8 cellular contexts compared by ENCODE assay signal in genomic region chr17:8057691-8058114, GRCh38. TPM values are rescaled to one million over a fixed set of nuclear protein-coding genes. Genes with fewer than 3 reads are reported as not detected.
A peak's percentile ranks its signal among the peaks of the same experiment; 100 is the strongest.
DNase-seq lines count a peak whose midpoint lies in the region; ATAC-seq, FAIRE-seq and TF ChIP-seq lines count a peak whose summit lies in the region.

No MANE protein-coding gene starts in this region.

- H3K36me3 Mint-ChIP-seq in CD4-positive, alpha-beta T cell (ENCODE audit: low read depth) = no peaks in the 10 kb centered on the region
- no peaks in the 10 kb centered on the region for H3K36me3 Mint-ChIP-seq in stimulated activated naive B cell treated with anti-CD40 and anti-IgM and Interleukin-4, amounts not matched to agents 10 μg/mL and 1 μg/mL and 100 μg/mL, for 72 hours

- H3K27ac ChIP-seq in CD4-positive, alpha-beta T cell (ENCODE audit: low read depth, low read length) = no peak overlapping the region
- H3K27ac ChIP-seq in HCT116 (ENCODE audit: low read depth, low read length) = no peak overlapping the region
- no peak overlapping the region for H3K27ac ChIP-seq in WERI-Rb-1
- peak overlapping the region; percentile 92 for H3K27ac ChIP-seq in HepG2 (ENCODE audit: extremely low read length, insufficient read depth, low read length)

- TF ChIP-seq EP300 in HepG2 (IDR thresholded peaks at IDR 0.05; ENCODE audit: low read depth in 2 of 2, low read length in 2 of 2) (no peak), HepG2 (CRISPR knock-in tag; IDR thresholded peaks at IDR 0.05; ENCODE audit: borderline replicate concordance) (no peak)

- peak in 7 of 10 experiments; percentile 19 to 38 (median 31) for DNase-seq in CD4-positive, alpha-beta T cell
- DNase-seq in HCT116 (ENCODE audit: low read depth, low spot score) (peak; percentile 83), NCI-H226 (peak; percentile 65), WERI-Rb-1 (peak; percentile 73), ecto neural progenitor cell (ENCODE audit: low spot score) (peak; percentile 74), HepG2 (ENCODE audit: low spot score) (peak; percentile 75)
- peak; percentile 53 for DNase-seq in stimulated activated naive B cell treated with anti-CD40 and anti-IgM and Interleukin-4, amounts not matched to agents 10 μg/mL and 1 μg/mL and 100 μg/mL, for 72 hours

- no peak overlapping the region for H3K4me3 ChIP-seq in HCT116 (replicated peaks in 1 of 2; ENCODE audit: low read depth in 1 of 2, low read length in 2 of 2)
- peak overlapping the region; percentile 33 for H3K4me3 ChIP-seq in WERI-Rb-1 (ENCODE audit: low read depth, low read length)
- H3K4me3 ChIP-seq in HepG2 (replicated peaks in 1 of 3; ENCODE audit: insufficient read depth in 1 of 3, low read depth in 2 of 3, low read length in 3 of 3) = peak overlapping the region; percentile 38 to 64 (median 51); a peak in 5 of 6 replicates

- POLR2A ChIA-PET in CD4-positive, alpha-beta T cell (lab: Charles Lee) = no interaction called here
- POLR2A ChIA-PET in HCT116 (lab: Charles Lee) = interaction anchor here (0.6 kb wide), 1 partner anchor 202 kb away, joined by 3 read pairs; no protein-coding TSS in a partner anchor
- POLR2A ChIA-PET in HepG2 (lab: Yijun Ruan, JAX) = interaction anchor here (1.7 to 2.2 kb wide), 3 partner anchors 125 to 221 kb away, joined by 6 to 8 read pairs (median 6); partner anchors contain the start of genes CNTROB, RNF227 and TRAPPC1

- no peaks in the 10 kb centered on the region for H3K9me3 ChIP-seq in CD4-positive, alpha-beta T cell (ENCODE audit: control insufficient read depth, low read length)
- H3K9me3 ChIP-seq in HCT116 (ENCODE audit: control insufficient read depth in 1 of 2, insufficient read depth in 1 of 2, low read depth in 1 of 2, low read length in 2 of 2) = no peaks in the 10 kb centered on the region
- no peaks in the 10 kb centered on the region for H3K9me3 ChIP-seq in WERI-Rb-1 (ENCODE audit: severe bottlenecking)
- H3K9me3 ChIP-seq in HepG2 (ENCODE audit: low read length) = no peaks in the 10 kb centered on the region

- H3K9ac ChIP-seq in HCT116 (ENCODE audit: low read length) (peak overlapping the region; percentile 38), HepG2 (ENCODE audit: insufficient read depth, low read depth, low read length) (peak overlapping the region; percentile 78)

- RAD21 ChIA-PET in HCT116 (lab: Charles Lee; ENCODE audit: low non-redundant PET in 1 of 2, low total read pairs in 2 of 2, uncharacterized antibody in 2 of 2, unreplicated experiment in 2 of 2) = interaction anchor here (0.6 to 1.4 kb wide), 3 partner anchors 8 to 145 kb away, joined by 3 to 5 read pairs (median 3); no protein-coding TSS in a partner anchor

- intact Hi-C loops in CD4-positive, alpha-beta T cell (cut with DNase I, micrococcal nuclease) = loop anchor here (1.0 to 10.0 kb wide), 10 partner anchors 41 to 730 kb away; no protein-coding TSS in a partner anchor
- intact Hi-C loops in HCT116 (cut with micrococcal nuclease) (loop anchor here (1.0 to 5.0 kb wide), 4 partner anchors 144 to 425 kb away; partner anchors contain the start of gene SHBG), HepG2 (cut with micrococcal nuclease; ENCODE audit: unreplicated experiment) (loop anchor here (2.0 kb wide), 2 partner anchors 41 to 145 kb away; no protein-coding TSS in a partner anchor)

- peak overlapping the region; percentile 49 for H3K4me2 ChIP-seq in HCT116 (ENCODE audit: low read length)
- peak overlapping the region; percentile 81 for H3K4me2 ChIP-seq in HepG2 (ENCODE audit: low read depth, low read length)

- H3K4me1 ChIP-seq in HCT116 (ENCODE audit: control insufficient read depth in 1 of 2, insufficient read depth in 2 of 2, low read length in 2 of 2) = peaks cover 0 to 20% of the 10 kb centered on the region in 2 experiments; a peak in 3 of 4 replicates
- H3K4me1 ChIP-seq in HepG2 (ENCODE audit: insufficient read depth, low read length) = peaks cover 56% of the 10 kb centered on the region

- in situ Hi-C loops in HepG2 (cut with HindIII; ENCODE audit: extremely low pct_ligation_motif_present, low pct_unique_long_range_greater_than_20kb) = no loop called here

- TF ChIP-seq RAD21 in HCT116 (IDR thresholded peaks at IDR 0.05; ENCODE audit: low read depth) (peak; percentile 93), HepG2 (CRISPR knock-in tag; IDR thresholded peaks at IDR 0.05) (peak; percentile 61; the same call in 1 of the 2 replicates)

- H3K27ac Mint-ChIP-seq in CD4-positive, alpha-beta T cell = no peak overlapping the region
- H3K27ac Mint-ChIP-seq in stimulated activated naive B cell treated with anti-CD40 and anti-IgM and Interleukin-4, amounts not matched to agents 10 μg/mL and 1 μg/mL and 100 μg/mL, for 72 hours = no peak overlapping the region

- no peaks in the 10 kb centered on the region for H3K36me3 ChIP-seq in HCT116 (ENCODE audit: control insufficient read depth in 1 of 2, insufficient read depth in 2 of 2, low read length in 2 of 2)
- H3K36me3 ChIP-seq in WERI-Rb-1 = no peaks in the 10 kb centered on the region
- no peaks in the 10 kb centered on the region for H3K36me3 ChIP-seq in HepG2 (replicated peaks in 1 of 2; ENCODE audit: control insufficient read depth in 1 of 2, insufficient read depth in 2 of 2, low read length in 2 of 2)

- H3K9me2 ChIP-seq in HCT116 (ENCODE audit: insufficient read depth) = no peaks in the 10 kb centered on the region

- peaks cover 38% of the 10 kb centered on the region for H3K27me3 ChIP-seq in CD4-positive, alpha-beta T cell (ENCODE audit: control insufficient read depth, insufficient read depth, low read length)
- H3K27me3 ChIP-seq in HCT116 (ENCODE audit: insufficient read depth, low read length) = no peaks in the 10 kb centered on the region
- H3K27me3 ChIP-seq in WERI-Rb-1 (ENCODE audit: insufficient read depth, low read depth, severe bottlenecking) = no peaks in the 10 kb centered on the region
- H3K27me3 ChIP-seq in HepG2 (ENCODE audit: control insufficient read depth in 1 of 2, insufficient read depth in 2 of 2, low read length in 2 of 2) = peaks cover 3 to 32% of the 10 kb centered on the region in 2 experiments; a peak in 4 of 5 replicates

- TF ChIP-seq POLR2A in HCT116 (IDR thresholded peaks at IDR 0.05; ENCODE audit: borderline replicate concordance, extremely low read depth, insufficient read depth, insufficient read length) = no peak
- peak in 1 of 2 experiments; percentile 52; a peak in 2 of 4 replicates for TF ChIP-seq POLR2A in HepG2 (IDR thresholded peaks at IDR 0.05; ENCODE audit: insufficient read depth in 1 of 2, low read depth in 2 of 2, low read length in 2 of 2)

- no TSS peak for BruUV-seq in HCT116 (replicated peaks; lab: Mats Ljungman, UMichigan)
- no TSS peak for BruUV-seq in HepG2 (replicated peaks; lab: Mats Ljungman, UMichigan)

- H3K27me3 Mint-ChIP-seq in CD4-positive, alpha-beta T cell = peaks cover 58% of the 10 kb centered on the region
- H3K27me3 Mint-ChIP-seq in stimulated activated naive B cell treated with anti-CD40 and anti-IgM and Interleukin-4, amounts not matched to agents 10 μg/mL and 1 μg/mL and 100 μg/mL, for 72 hours = peaks cover 17 to 24% of the 10 kb centered on the region in 2 donors

- H3K9me3 Mint-ChIP-seq in CD4-positive, alpha-beta T cell = no peaks in the 10 kb centered on the region
- H3K9me3 Mint-ChIP-seq in stimulated activated naive B cell treated with anti-CD40 and anti-IgM and Interleukin-4, amounts not matched to agents 10 μg/mL and 1 μg/mL and 100 μg/mL, for 72 hours = no peaks in the 10 kb centered on the region

- no peaks in the 10 kb centered on the region for H3K4me1 Mint-ChIP-seq in CD4-positive, alpha-beta T cell (ENCODE audit: low read depth)
- H3K4me1 Mint-ChIP-seq in stimulated activated naive B cell treated with anti-CD40 and anti-IgM and Interleukin-4, amounts not matched to agents 10 μg/mL and 1 μg/mL and 100 μg/mL, for 72 hours = peaks cover 15 to 31% of the 10 kb centered on the region in 2 donors

- peak; percentile 96 for ATAC-seq in CD4-positive, alpha-beta T cell (ENCODE audit: poor library complexity)
- ATAC-seq in HCT116 (peak; percentile 94), HepG2 (peak; percentile 46), GM18858 (IDR thresholded peaks at IDR 0.05; ENCODE audit: unreplicated experiment) (no peak)
- peak; percentile 65 to 72 for ATAC-seq in stimulated activated naive B cell treated with anti-CD40 and anti-IgM and Interleukin-4, amounts not matched to agents 10 μg/mL and 1 μg/mL and 100 μg/mL, for 72 hours (replicated peaks)

- TF ChIP-seq CTCF in CD4-positive, alpha-beta T cell (IDR thresholded peaks at IDR 0.05) = peak; percentile 71
- TF ChIP-seq CTCF in HCT116 (IDR thresholded peaks at IDR 0.05 in 2 of 3, conservative IDR thresholded peaks at IDR 0.05 in 1 of 3; ENCODE audit: borderline replicate concordance in 1 of 3, insufficient read depth in 1 of 3, low read depth in 2 of 3, low read length in 2 of 3) (peak; percentile 65 to 89 (median 77)), WERI-Rb-1 (IDR thresholded peaks at IDR 0.05; ENCODE audit: low read depth, low read length) (peak; percentile 79), HepG2 (CRISPR knock-in tag; IDR thresholded peaks at IDR 0.05) (peak; percentile 82)

- H3K79me2 ChIP-seq in HCT116 (ENCODE audit: insufficient read depth, low read length) (no peaks in the 10 kb centered on the region), HepG2 (ENCODE audit: insufficient read depth, low read length) (no peaks in the 10 kb centered on the region)

- peak overlapping the region; percentile 79 for H2AFZ ChIP-seq in HCT116 (ENCODE audit: low read depth, low read length, poor library complexity, severe bottlenecking)
- no peak overlapping the region for H2AFZ ChIP-seq in HepG2 (ENCODE audit: low read length)

- no peaks in the 10 kb centered on the region for H4K20me1 ChIP-seq in HCT116 (ENCODE audit: insufficient read depth)
- peaks cover 35% of the 10 kb centered on the region for H4K20me1 ChIP-seq in HepG2 (ENCODE audit: insufficient read depth, low read length)

- no peak overlapping the region for H3K4me3 Mint-ChIP-seq in CD4-positive, alpha-beta T cell
- H3K4me3 Mint-ChIP-seq in stimulated activated naive B cell treated with anti-CD40 and anti-IgM and Interleukin-4, amounts not matched to agents 10 μg/mL and 1 μg/mL and 100 μg/mL, for 72 hours = no peak overlapping the region

- CTCF ChIA-PET in CD4-positive, alpha-beta T cell (lab: Charles Lee) = interaction anchor here (0.7 to 2.5 kb wide), 13 partner anchors 16 to 314 kb away, joined by 3 to 19 read pairs (median 5); partner anchors contain the start of genes CNTROB, RNF227 and TRAPPC1
- CTCF ChIA-PET in HCT116 (lab: Charles Lee) (interaction anchor here (0.6 to 5.7 kb wide), 25 partner anchors 11 to 1012 kb away, joined by 3 to 35 read pairs (median 4); partner anchors contain the start of genes ALOXE3, NAA38, TP53 and WRAP53), HepG2 (lab: Yijun Ruan, JAX; ENCODE audit: low intra/inter-chr PET ratio, low total read pairs) (interaction anchor here (1.1 to 2.9 kb wide), 5 partner anchors 41 to 195 kb away, joined by 4 to 15 read pairs (median 8); no protein-coding TSS in a partner anchor)

- FAIRE-seq in HepG2 (lab: Jason Lieb, UNC) = peak; percentile 85

- 15% methylated on average over 12 of the region's 14 CpGs for WGBS in HepG2 (ENCODE audit: low lambda C conversion rate)

RNA-seq across cellular contexts. Expression of gene ALOX15B, which starts 18.8 kb away (rescaled TPM):
- not detected for total RNA-seq in CD4-positive, alpha-beta T cell
- total RNA-seq in HCT116 (2021; ENCODE audit: unreplicated experiment) (0.30 TPM), HepG2 (2016; rRNA removed; fragmentation: Illumina TruSeq; extraction: Trizol) (not detected in 2 replicates)
- polyA plus RNA-seq in HCT116 (2012) = 0.01 and 0.07 TPM in 2 replicates
- not detected in 2 replicates for total RNA-seq in HepG2 (2016; cell fraction: cytosol; rRNA removed; fragmentation: Illumina TruSeq; extraction: Trizol; ENCODE audit: low read depth)
- total RNA-seq in HepG2 (2016; cell fraction: insoluble cytoplasmic fraction; rRNA removed; fragmentation: Illumina TruSeq; extraction: Trizol) = not detected in 2 replicates
- total RNA-seq in HepG2 (2016; cell fraction: membrane; rRNA removed; fragmentation: Illumina TruSeq; extraction: Trizol) = not detected in 2 replicates
- not detected in 2 replicates for total RNA-seq in HepG2 (2016; cell fraction: nucleus; rRNA removed; fragmentation: Illumina TruSeq; extraction: Trizol)
- not detected in 2 replicates for polyA plus RNA-seq in HepG2 (2011; rRNA removed)
- polyA plus RNA-seq in HepG2 (2011; cell fraction: cytosol; rRNA removed) = not detected in 2 replicates
- polyA plus RNA-seq in HepG2 (2011; cell fraction: nucleus; rRNA removed) = not detected in 2 replicates
- not detected in 2 replicates for polyA plus RNA-seq in HepG2 (2012)
- polyA plus RNA-seq in HepG2 (2016; cell fraction: cytosol; fragmentation: Illumina TruSeq; extraction: Trizol; ENCODE audit: low read depth) = not detected in 2 replicates
- polyA plus RNA-seq in HepG2 (2016; cell fraction: insoluble cytoplasmic fraction; fragmentation: Illumina TruSeq; extraction: Trizol; ENCODE audit: low read depth) = not detected in 2 replicates
- not detected in 2 replicates for polyA plus RNA-seq in HepG2 (2016; cell fraction: membrane; fragmentation: Illumina TruSeq; extraction: Trizol; ENCODE audit: low read depth)
- not detected in 2 replicates for polyA plus RNA-seq in HepG2 (2016; cell fraction: nucleus; fragmentation: Illumina TruSeq; extraction: Trizol; ENCODE audit: insufficient read depth, low read depth)
- polyA minus RNA-seq in HepG2 (2011; rRNA and poly(A)+ RNA removed; ENCODE audit: low replicate concordance) = 0.05 TPM in 1 of 2 replicates, not detected in the other
- not detected in 2 replicates for polyA minus RNA-seq in HepG2 (2011; cell fraction: cytosol; rRNA and poly(A)+ RNA removed)
- not detected in 2 replicates for polyA minus RNA-seq in HepG2 (2011; cell fraction: nucleus; rRNA and poly(A)+ RNA removed)

RNA-seq across cellular contexts. Expression of gene ALOX12B, which starts 29.8 kb away (rescaled TPM):
- under 1 TPM in 1 of 2 experiments, not detected in 1; 0.41 TPM for total RNA-seq in CD4-positive, alpha-beta T cell
- total RNA-seq in HCT116 (2021; ENCODE audit: unreplicated experiment) = 3.8 TPM
- polyA plus RNA-seq in HCT116 (2012) = 3.8 and 4.7 TPM in 2 replicates
- not detected in 2 replicates for total RNA-seq in HepG2 (2016; rRNA removed; fragmentation: Illumina TruSeq; extraction: Trizol)
- total RNA-seq in HepG2 (2016; cell fraction: cytosol; rRNA removed; fragmentation: Illumina TruSeq; extraction: Trizol; ENCODE audit: low read depth) = not detected in 2 replicates
- not detected in 2 replicates for total RNA-seq in HepG2 (2016; cell fraction: insoluble cytoplasmic fraction; rRNA removed; fragmentation: Illumina TruSeq; extraction: Trizol)
- 0.31 TPM in 1 of 2 replicates, not detected in the other for total RNA-seq in HepG2 (2016; cell fraction: membrane; rRNA removed; fragmentation: Illumina TruSeq; extraction: Trizol)
- total RNA-seq in HepG2 (2016; cell fraction: nucleus; rRNA removed; fragmentation: Illumina TruSeq; extraction: Trizol) = not detected in 2 replicates
- 0.13 TPM in 1 of 2 replicates, not detected in the other for polyA plus RNA-seq in HepG2 (2011; rRNA removed)
- polyA plus RNA-seq in HepG2 (2011; cell fraction: cytosol; rRNA removed) = 0.12 TPM in 1 of 2 replicates, not detected in the other
- not detected in 2 replicates for polyA plus RNA-seq in HepG2 (2011; cell fraction: nucleus; rRNA removed)
- polyA plus RNA-seq in HepG2 (2012) = 0.21 TPM in 1 of 2 replicates, not detected in the other
- polyA plus RNA-seq in HepG2 (2016; cell fraction: cytosol; fragmentation: Illumina TruSeq; extraction: Trizol; ENCODE audit: low read depth) = 0.15 and 0.32 TPM in 2 replicates
- 0.26 TPM in 1 of 2 replicates, not detected in the other for polyA plus RNA-seq in HepG2 (2016; cell fraction: insoluble cytoplasmic fraction; fragmentation: Illumina TruSeq; extraction: Trizol; ENCODE audit: low read depth)
- polyA plus RNA-seq in HepG2 (2016; cell fraction: membrane; fragmentation: Illumina TruSeq; extraction: Trizol; ENCODE audit: low read depth) = 0.18 and 0.27 TPM in 2 replicates
- not detected in 2 replicates for polyA plus RNA-seq in HepG2 (2016; cell fraction: nucleus; fragmentation: Illumina TruSeq; extraction: Trizol; ENCODE audit: insufficient read depth, low read depth)
- 1.8 TPM in 1 of 2 replicates, not detected in the other for polyA minus RNA-seq in HepG2 (2011; rRNA and poly(A)+ RNA removed; ENCODE audit: low replicate concordance)
- polyA minus RNA-seq in HepG2 (2011; cell fraction: cytosol; rRNA and poly(A)+ RNA removed) = not detected in 2 replicates
- polyA minus RNA-seq in HepG2 (2011; cell fraction: nucleus; rRNA and poly(A)+ RNA removed) = not detected in 2 replicates

RNA-seq across cellular contexts. Expression of gene GUCY2D, which starts 55.3 kb away (rescaled TPM):
- total RNA-seq in CD4-positive, alpha-beta T cell = under 1 TPM in 1 of 2 experiments, not detected in 1; 0.06 TPM
- total RNA-seq in HCT116 (2021; ENCODE audit: unreplicated experiment) = 1.4 TPM
- polyA plus RNA-seq in HCT116 (2012) = 1.1 and 2.9 TPM in 2 replicates
- total RNA-seq in HepG2 (2016; rRNA removed; fragmentation: Illumina TruSeq; extraction: Trizol) = not detected in 2 replicates
- total RNA-seq in HepG2 (2016; cell fraction: cytosol; rRNA removed; fragmentation: Illumina TruSeq; extraction: Trizol; ENCODE audit: low read depth) = not detected in 2 replicates
- total RNA-seq in HepG2 (2016; cell fraction: insoluble cytoplasmic fraction; rRNA removed; fragmentation: Illumina TruSeq; extraction: Trizol) = not detected in 2 replicates
- total RNA-seq in HepG2 (2016; cell fraction: membrane; rRNA removed; fragmentation: Illumina TruSeq; extraction: Trizol) = not detected in 2 replicates
- total RNA-seq in HepG2 (2016; cell fraction: nucleus; rRNA removed; fragmentation: Illumina TruSeq; extraction: Trizol) = not detected in 2 replicates
- polyA plus RNA-seq in HepG2 (2011; rRNA removed) = not detected in 2 replicates
- polyA plus RNA-seq in HepG2 (2011; cell fraction: cytosol; rRNA removed) = not detected in 2 replicates
- not detected in 2 replicates for polyA plus RNA-seq in HepG2 (2011; cell fraction: nucleus; rRNA removed)
- polyA plus RNA-seq in HepG2 (2012) = not detected in 2 replicates
- not detected in 2 replicates for polyA plus RNA-seq in HepG2 (2016; cell fraction: cytosol; fragmentation: Illumina TruSeq; extraction: Trizol; ENCODE audit: low read depth)
- polyA plus RNA-seq in HepG2 (2016; cell fraction: insoluble cytoplasmic fraction; fragmentation: Illumina TruSeq; extraction: Trizol; ENCODE audit: low read depth) = not detected in 2 replicates
- not detected in 2 replicates for polyA plus RNA-seq in HepG2 (2016; cell fraction: membrane; fragmentation: Illumina TruSeq; extraction: Trizol; ENCODE audit: low read depth)
- not detected in 2 replicates for polyA plus RNA-seq in HepG2 (2016; cell fraction: nucleus; fragmentation: Illumina TruSeq; extraction: Trizol; ENCODE audit: insufficient read depth, low read depth)
- polyA minus RNA-seq in HepG2 (2011; rRNA and poly(A)+ RNA removed; ENCODE audit: low replicate concordance) = 0.05 TPM in 1 of 2 replicates, not detected in the other
- not detected in 2 replicates for polyA minus RNA-seq in HepG2 (2011; cell fraction: cytosol; rRNA and poly(A)+ RNA removed)
- not detected in 2 replicates for polyA minus RNA-seq in HepG2 (2011; cell fraction: nucleus; rRNA and poly(A)+ RNA removed)

Comparison
In these comparisons a context has a peak if more than half of its experiments do, and no peak if none do; other contexts are left out.
1. DNase-seq: peak in every context shown above with its lines; median percentile 83 in HCT116; 75 in HepG2; 74 in ecto neural progenitor cell; 73 in WERI-Rb-1; 65 in NCI-H226; 53 in stimulated activated naive B cell treated with anti-CD40 and anti-IgM and Interleukin-4, amounts not matched to agents 10 μg/mL and 1 μg/mL and 100 μg/mL, for 72 hours; 31 in CD4-positive, alpha-beta T cell.
2. H3K4me3 ChIP-seq: peak in WERI-Rb-1 (single experiment) and HepG2 (3 of 3); none in HCT116 (0 of 2).
3. Peak in every context shown above with its lines, with median percentiles within 50 percentile points of each other: CTCF ChIP-seq.